36 cellular contexts compared by ENCODE assay signal in the genomic region with DNA sequence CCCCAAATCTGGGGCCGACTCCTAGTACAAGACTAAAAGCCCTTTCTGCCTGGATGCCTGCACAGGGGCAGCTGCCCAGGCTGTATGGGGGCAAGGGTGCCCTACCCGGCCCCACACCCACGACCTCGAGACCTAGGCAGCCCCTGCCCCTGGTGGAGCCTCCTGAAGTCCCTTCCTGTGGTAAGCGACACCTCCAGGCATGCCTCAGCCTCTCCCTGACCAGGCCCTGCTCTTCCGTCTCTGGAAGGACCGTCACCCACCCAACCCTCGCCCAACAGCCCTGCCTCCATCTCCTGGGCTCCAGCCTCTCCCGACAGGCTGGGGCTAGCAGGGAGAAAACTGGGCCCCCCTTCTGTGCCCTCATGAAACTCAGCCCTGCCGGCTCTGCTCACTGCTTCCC.
"Had no signal": no experiment of that assay in that cellular context is flagged by ENCODE, and none has a peak within 500 bp of the region (broad histone marks: within the 10 kb centered on the region; RNA-seq: fewer than 3 reads in every experiment).

No MANE protein-coding gene starts in this region.

- H3K36me3 Mint-ChIP-seq: activated CD4-positive, alpha-beta memory T cell treated with anti-CD3 and anti-CD28 coated beads for 36 hours; activated naive CD4-positive, alpha-beta T cell treated with anti-CD3 and anti-CD28 coated beads, Interleukin-2, amount 50 U/mL, for 72 hours; activated naive CD8-positive, alpha-beta T cell treated with anti-CD3 and anti-CD28 coated beads for 36 hours had no signal

- H3K4me1 Mint-ChIP-seq: activated CD4-positive, alpha-beta T cell treated with anti-CD3 and anti-CD28 coated beads, Interleukin-2, amount 10 ng/mL, durations not matched to agents 24 days and 14 days; activated naive CD8-positive, alpha-beta T cell treated with anti-CD3 and anti-CD28 coated beads for 36 hours; activated T-helper 17 cell treated with anti-CD3 and anti-CD28 coated beads, Interleukin-2, amount 50 U/mL, for 72 hours had no signal

- H3K27me3 ChIP-seq: adrenal gland, body of pancreas, brain microvascular endothelial cell, breast epithelium had no signal

- H3K9me3 ChIP-seq: adrenal gland, body of pancreas, breast epithelium had no signal

- H3K27ac ChIP-seq: adrenal gland, body of pancreas, brain microvascular endothelial cell, breast epithelium, VCaP had no signal

- DNase-seq: activated B cell treated with CpG ODN at 0.5 μM for 24 hours; activated CD4-positive, alpha-beta memory T cell treated with anti-CD3 and anti-CD28 coated beads for 36 hours; activated CD4-positive, alpha-beta T cell treated with anti-CD3 and anti-CD28 coated beads for 4 hours; activated CD4-positive, alpha-beta T cell treated with anti-CD3 and anti-CD28 coated beads, Interleukin-2, amount 10 ng/mL, durations not matched to agents 24 days and 14 days; activated CD4-positive, alpha-beta T cell treated with anti-CD3 and anti-CD28 coated beads, Interleukin-2, amount 50 U/mL, for 1 hour; activated CD4-positive, alpha-beta T cell treated with anti-CD3 and anti-CD28 coated beads, Interleukin-2, amount 50 U/mL, for 4 hours; activated CD4-positive, CD25-positive, alpha-beta regulatory T cell treated with anti-CD3 and anti-CD28 coated beads, Interleukin-2, amount 50 U/mL, for 72 hours; activated CD8-positive, alpha-beta memory T cell treated with anti-CD3 and anti-CD28 coated beads, Interleukin-2, amount 50 U/mL, for 4 hours; activated CD8-positive, alpha-beta T cell treated with anti-CD3 and anti-CD28 coated beads for 36 hours; activated effector memory CD4-positive, alpha-beta T cell treated with anti-CD3 and anti-CD28 coated beads, Interleukin-2, amount 50 U/mL, for 16 hours; activated gamma-delta T cell treated with Interleukin-2 at 50 U/mL for 16 hours; activated naive CD4-positive, alpha-beta T cell; activated naive CD4-positive, alpha-beta T cell treated with anti-CD3 and anti-CD28 coated beads for 36 hours; activated naive CD4-positive, alpha-beta T cell treated with anti-CD3 and anti-CD28 coated beads, Interleukin-2, amount 50 U/mL, for 16 hours; activated naive CD8-positive, alpha-beta T cell treated with anti-CD3 and anti-CD28 coated beads for 36 hours; activated T-cell treated with anti-CD3 and anti-CD28 coated beads for 4 hours; activated T-cell treated with anti-CD3 and anti-CD28 coated beads, Interleukin-2, amount 50 U/mL, for 1 hour; activated T-cell treated with anti-CD3 and anti-CD28 coated beads, Interleukin-2, amount 50 U/mL, for 4 hours; activated T-cell treated with anti-CD3 and anti-CD28 coated beads, Interleukin-2, amount 50 U/mL, for 72 hours; adrenal gland; amniotic stem cell; aorta; body of pancreas; brain microvascular endothelial cell; central memory CD4-positive, alpha-beta T cell; T-helper 2 cell; T-helper 9 cell had no signal

- H3K36me3 ChIP-seq: adrenal gland, brain microvascular endothelial cell, breast epithelium had no signal

- H3K27ac Mint-ChIP-seq: activated B cell treated with CpG ODN at 0.5 μM for 24 hours; activated CD4-positive, alpha-beta memory T cell treated with anti-CD3 and anti-CD28 coated beads for 36 hours; activated CD4-positive, alpha-beta T cell treated with anti-CD3 and anti-CD28 coated beads, Interleukin-2, amount 10 ng/mL, durations not matched to agents 24 days and 14 days; activated CD8-positive, alpha-beta T cell treated with anti-CD3 and anti-CD28 coated beads for 36 hours; activated naive CD4-positive, alpha-beta T cell treated with anti-CD3 and anti-CD28 coated beads for 36 hours; activated naive CD4-positive, alpha-beta T cell treated with anti-CD3 and anti-CD28 coated beads, Interleukin-2, amount 50 U/mL, for 72 hours; activated naive CD8-positive, alpha-beta T cell treated with anti-CD3 and anti-CD28 coated beads for 36 hours; activated T-cell treated with anti-CD3 and anti-CD28 coated beads, Interleukin-2, amount 50 U/mL, for 72 hours; activated T-helper 1 cell treated with anti-CD3 and anti-CD28 coated beads, Interleukin-12 subunit alpha, Interleukin-12 subunit beta, Interleukin-2, Interleukin-4 antibody, amounts not matched to agents 30 ng/mL and 10 ng/mL and 1 ng/mL, durations not matched to agents 14 hours and 24 hours and 36 hours; activated T-helper 17 cell treated with anti-CD3 and anti-CD28 coated beads, Interleukin-2, amount 50 U/mL, for 72 hours; T-helper 1 cell treated with Interleukin-12 subunit alpha and Interleukin-12 subunit beta and Interleukin-4 antibody, amounts not matched to agents 30 μg/mL and 1 μg/mL, for 36 hours; T-helper 2 cell treated with Interferon-gamma antibody and Interleukin-4, amounts not matched to agents 5 μg/mL and 100 μg/mL, for 36 hours had no signal

- H3K4me1 ChIP-seq: body of pancreas, breast epithelium had no signal

- ATAC-seq: activated CD8-positive, alpha-beta T cell treated with anti-CD3 and anti-CD28 coated beads for 36 hours; activated naive CD4-positive, alpha-beta T cell treated with anti-CD3 and anti-CD28 coated beads, Interleukin-2, amount 50 U/mL, for 72 hours; activated T-cell treated with anti-CD3 and anti-CD28 coated beads, Interleukin-2, amount 50 U/mL, for 4 hours; activated T-cell treated with anti-CD3 and anti-CD28 coated beads, Interleukin-2, amount 50 U/mL, for 72 hours; activated T-helper 17 cell treated with anti-CD3 and anti-CD28 coated beads, Interleukin-2, amount 50 U/mL, for 72 hours; body of pancreas had no signal

- H3K9me3 Mint-ChIP-seq: activated B cell treated with CpG ODN at 0.5 μM for 24 hours; activated CD4-positive, alpha-beta memory T cell treated with anti-CD3 and anti-CD28 coated beads for 36 hours; activated CD4-positive, alpha-beta T cell treated with anti-CD3 and anti-CD28 coated beads, Interleukin-2, amount 10 ng/mL, durations not matched to agents 24 days and 14 days; activated CD8-positive, alpha-beta T cell treated with anti-CD3 and anti-CD28 coated beads for 36 hours; activated naive CD4-positive, alpha-beta T cell treated with anti-CD3 and anti-CD28 coated beads for 36 hours; activated naive CD4-positive, alpha-beta T cell treated with anti-CD3 and anti-CD28 coated beads, Interleukin-2, amount 50 U/mL, for 72 hours; activated naive CD8-positive, alpha-beta T cell treated with anti-CD3 and anti-CD28 coated beads for 36 hours; activated T-cell treated with anti-CD3 and anti-CD28 coated beads, Interleukin-2, amount 50 U/mL, for 4 hours; activated T-cell treated with anti-CD3 and anti-CD28 coated beads, Interleukin-2, amount 50 U/mL, for 72 hours; activated T-helper 1 cell treated with anti-CD3 and anti-CD28 coated beads, Interleukin-12 subunit alpha, Interleukin-12 subunit beta, Interleukin-2, Interleukin-4 antibody, amounts not matched to agents 30 ng/mL and 10 ng/mL and 1 ng/mL, durations not matched to agents 14 hours and 24 hours and 36 hours; activated T-helper 17 cell treated with anti-CD3 and anti-CD28 coated beads, Interleukin-2, amount 50 U/mL, for 72 hours; T-helper 1 cell treated with Interleukin-12 subunit alpha and Interleukin-12 subunit beta and Interleukin-4 antibody, amounts not matched to agents 30 μg/mL and 1 μg/mL, for 36 hours; T-helper 2 cell treated with Interferon-gamma antibody and Interleukin-4, amounts not matched to agents 5 μg/mL and 100 μg/mL, for 36 hours had no signal

- H3K4me3 ChIP-seq: adrenal gland, body of pancreas, breast epithelium had no signal

- FAIRE-seq: astrocyte, TTC549 had no signal

- H3K4me3 Mint-ChIP-seq: activated B cell treated with CpG ODN at 0.5 μM for 24 hours; activated CD4-positive, alpha-beta memory T cell treated with anti-CD3 and anti-CD28 coated beads for 36 hours; activated CD4-positive, alpha-beta T cell treated with anti-CD3 and anti-CD28 coated beads, Interleukin-2, amount 10 ng/mL, durations not matched to agents 24 days and 14 days; activated CD8-positive, alpha-beta T cell treated with anti-CD3 and anti-CD28 coated beads for 36 hours; activated naive CD4-positive, alpha-beta T cell treated with anti-CD3 and anti-CD28 coated beads for 36 hours; activated naive CD8-positive, alpha-beta T cell treated with anti-CD3 and anti-CD28 coated beads for 36 hours; activated T-cell treated with anti-CD3 and anti-CD28 coated beads, Interleukin-2, amount 50 U/mL, for 4 hours; activated T-cell treated with anti-CD3 and anti-CD28 coated beads, Interleukin-2, amount 50 U/mL, for 72 hours; activated T-helper 1 cell treated with anti-CD3 and anti-CD28 coated beads, Interleukin-12 subunit alpha, Interleukin-12 subunit beta, Interleukin-2, Interleukin-4 antibody, amounts not matched to agents 30 ng/mL and 10 ng/mL and 1 ng/mL, durations not matched to agents 14 hours and 24 hours and 36 hours; activated T-helper 17 cell treated with anti-CD3 and anti-CD28 coated beads, Interleukin-2, amount 50 U/mL, for 72 hours; T-helper 1 cell treated with Interleukin-12 subunit alpha and Interleukin-12 subunit beta and Interleukin-4 antibody, amounts not matched to agents 30 μg/mL and 1 μg/mL, for 36 hours; T-helper 2 cell treated with Interferon-gamma antibody and Interleukin-4, amounts not matched to agents 5 μg/mL and 100 μg/mL, for 36 hours had no signal

- H3K27me3 Mint-ChIP-seq: activated B cell treated with CpG ODN at 0.5 μM for 24 hours; activated CD4-positive, alpha-beta memory T cell treated with anti-CD3 and anti-CD28 coated beads for 36 hours; activated CD4-positive, alpha-beta T cell treated with anti-CD3 and anti-CD28 coated beads, Interleukin-2, amount 10 ng/mL, durations not matched to agents 24 days and 14 days; activated CD8-positive, alpha-beta T cell treated with anti-CD3 and anti-CD28 coated beads for 36 hours; activated naive CD8-positive, alpha-beta T cell treated with anti-CD3 and anti-CD28 coated beads for 36 hours had no signal
